Comparison of ENCODE assay signal across 8 cellular contexts in genomic region chr5:1799602-1800469, GRCh38. TPM values are rescaled to one million over a fixed set of nuclear protein-coding genes. Genes with fewer than 3 reads are reported as not detected.
DNase-seq lines count a peak whose midpoint lies in the region; ATAC-seq and TF ChIP-seq lines count a peak whose summit lies in the region.

TSS of gene MRPL36 (minus strand) at chr5:1799837. CDS start at chr5:1798935, 902 bp downstream.

- TF ChIP-seq POLR2A in Raji (IDR thresholded peaks at IDR 0.05; ENCODE audit: insufficient read depth, low read depth, low read length), result peak; percentile 81

- H3K9ac ChIP-seq in DND-41 (ENCODE audit: low read depth, low read length), result peak within 1 kb of the TSS; percentile 96

- CTCF ChIA-PET in naive thymus-derived CD4-positive, alpha-beta T cell (lab: Charles Lee), result interaction anchor here (0.5 to 0.9 kb wide), 2 partner anchors 62 to 1668 kb away, joined by 3 to 5 read pairs; no protein-coding TSS in a partner anchor

- intact Hi-C loops in activated T-helper 2 cell treated with anti-CD3 and anti-CD28 coated beads, Interferon-gamma antibody, Interleukin-2, Interleukin-4, amounts not matched to agents 10 μg/mL and 5 μg/mL and 100 μg/mL, durations not matched to agents 14 hours and 24 hours and 36 hours (cut with micrococcal nuclease), result loop anchor here (5.0 kb wide), 1 partner anchor 413 kb away; no protein-coding TSS in a partner anchor
- intact Hi-C loops in naive thymus-derived CD4-positive, alpha-beta T cell (cut with micrococcal nuclease), result loop anchor here (1.0 to 10.0 kb wide), 11 partner anchors 37 to 1185 kb away; partner anchors contain the start of genes CLPTM1L (in 2 of the 2), CEP72 (in 1 of the 2), LPCAT1 (in 1 of the 2) and SLC12A7 (in 1 of the 2)

- H3K27ac Mint-ChIP-seq in activated T-helper 2 cell treated with anti-CD3 and anti-CD28 coated beads, Interferon-gamma antibody, Interleukin-2, Interleukin-4, amounts not matched to agents 10 μg/mL and 5 μg/mL and 100 μg/mL, durations not matched to agents 14 hours and 24 hours and 36 hours, result peak within 1 kb of the TSS; percentile 97
- H3K27ac Mint-ChIP-seq in naive thymus-derived CD4-positive, alpha-beta T cell, result peak within 1 kb of the TSS; percentile 95 to 100 (median 99)
- peak within 1 kb of the TSS; percentile 88 for H3K27ac Mint-ChIP-seq in stimulated activated memory B cell treated with anti-CD40 and anti-IgM and Interleukin-4, amounts not matched to agents 10 μg/mL and 1 μg/mL and 100 μg/mL, for 72 hours

- peaks cover 48% of the 10 kb centered on the region; the same call in 1 of the 2 replicates for H4K20me1 ChIP-seq in DND-41 (ENCODE audit: insufficient read depth, low read length)

- H3K9me3 Mint-ChIP-seq in activated T-helper 2 cell treated with anti-CD3 and anti-CD28 coated beads, Interferon-gamma antibody, Interleukin-2, Interleukin-4, amounts not matched to agents 10 μg/mL and 5 μg/mL and 100 μg/mL, durations not matched to agents 14 hours and 24 hours and 36 hours, result no peaks in the 10 kb centered on the region
- H3K9me3 Mint-ChIP-seq in naive thymus-derived CD4-positive, alpha-beta T cell, result peaks cover 0 to 4% (median 0%) of the 10 kb centered on the region in 11 donors
- no peaks in the 10 kb centered on the region for H3K9me3 Mint-ChIP-seq in stimulated activated memory B cell treated with anti-CD40 and anti-IgM and Interleukin-4, amounts not matched to agents 10 μg/mL and 1 μg/mL and 100 μg/mL, for 72 hours

- H3K27me3 Mint-ChIP-seq in activated T-helper 2 cell treated with anti-CD3 and anti-CD28 coated beads, Interferon-gamma antibody, Interleukin-2, Interleukin-4, amounts not matched to agents 10 μg/mL and 5 μg/mL and 100 μg/mL, durations not matched to agents 14 hours and 24 hours and 36 hours (ENCODE audit: low read depth), result no peaks in the 10 kb centered on the region
- no peaks in the 10 kb centered on the region for H3K27me3 Mint-ChIP-seq in naive thymus-derived CD4-positive, alpha-beta T cell
- H3K27me3 Mint-ChIP-seq in stimulated activated memory B cell treated with anti-CD40 and anti-IgM and Interleukin-4, amounts not matched to agents 10 μg/mL and 1 μg/mL and 100 μg/mL, for 72 hours, result no peaks in the 10 kb centered on the region

- H3K4me2 ChIP-seq in DND-41 (ENCODE audit: insufficient read depth, low read length), result peak within 1 kb of the TSS; percentile 99

- H3K27me3 ChIP-seq in DND-41 (ENCODE audit: insufficient read depth, low read length, poor library complexity) (no peaks in the 10 kb centered on the region), MG63 (no peaks in the 10 kb centered on the region)
- H3K27me3 ChIP-seq in naive thymus-derived CD4-positive, alpha-beta T cell (ENCODE audit: control insufficient read depth in 2 of 2, insufficient read depth in 2 of 2, low read length in 2 of 2), result no peaks in the 10 kb centered on the region

- H3K4me3 ChIP-seq in DND-41 (ENCODE audit: low read depth in 1 of 2, low read length in 2 of 2), result peak within 1 kb of the TSS; percentile 92 to 97
- H3K4me3 ChIP-seq in MG63, result peak within 1 kb of the TSS; percentile 91
- H3K4me3 ChIP-seq in fibroblast of mammary gland (ENCODE audit: control insufficient read depth, low read depth, low read length), result peak within 1 kb of the TSS; percentile 84
- H3K4me3 ChIP-seq in naive thymus-derived CD4-positive, alpha-beta T cell (ENCODE audit: low read length), result peak within 1 kb of the TSS; percentile 63

- H3K4me1 ChIP-seq in DND-41 (ENCODE audit: insufficient read depth, low read length), result peaks cover 44% of the 10 kb centered on the region
- H3K4me1 ChIP-seq in naive thymus-derived CD4-positive, alpha-beta T cell (ENCODE audit: control insufficient read depth in 2 of 2, insufficient read depth in 2 of 2, low read length in 2 of 2), result peaks cover 12 to 13% of the 10 kb centered on the region in 2 donors

- peaks cover 71% of the 10 kb centered on the region for H3K79me2 ChIP-seq in DND-41 (ENCODE audit: insufficient read depth, low read length)

- ATAC-seq in DND-41 (ENCODE audit: insufficient read depth, low read depth), result peak; percentile 73
- peak; percentile 84 for ATAC-seq in naive thymus-derived CD4-positive, alpha-beta T cell
- ATAC-seq in stimulated activated memory B cell treated with anti-CD40 and anti-IgM and Interleukin-4, amounts not matched to agents 10 μg/mL and 1 μg/mL and 100 μg/mL, for 72 hours, result peak; percentile 91

- peaks cover 51% of the 10 kb centered on the region for H3K36me3 ChIP-seq in DND-41 (ENCODE audit: insufficient read depth, low read length)
- H3K36me3 ChIP-seq in MG63, result peaks cover 64% of the 10 kb centered on the region
- H3K36me3 ChIP-seq in naive thymus-derived CD4-positive, alpha-beta T cell (ENCODE audit: control insufficient read depth in 2 of 3, insufficient read depth in 3 of 3, low read length in 3 of 3), result peaks cover 4 to 55% (median 5%) of the 10 kb centered on the region in 3 experiments

- H2AFZ ChIP-seq in DND-41 (ENCODE audit: low read depth, low read length), result peak within 1 kb of the TSS; percentile 88

- H3K4me3 Mint-ChIP-seq in activated T-helper 2 cell treated with anti-CD3 and anti-CD28 coated beads, Interferon-gamma antibody, Interleukin-2, Interleukin-4, amounts not matched to agents 10 μg/mL and 5 μg/mL and 100 μg/mL, durations not matched to agents 14 hours and 24 hours and 36 hours (ENCODE audit: low read depth), result peak within 1 kb of the TSS; percentile 96
- H3K4me3 Mint-ChIP-seq in naive thymus-derived CD4-positive, alpha-beta T cell, result peak within 1 kb of the TSS; percentile 93 to 100 (median 99)
- H3K4me3 Mint-ChIP-seq in stimulated activated memory B cell treated with anti-CD40 and anti-IgM and Interleukin-4, amounts not matched to agents 10 μg/mL and 1 μg/mL and 100 μg/mL, for 72 hours, result peak within 1 kb of the TSS; percentile 99

- H3K9me3 ChIP-seq in DND-41 (ENCODE audit: insufficient read depth, low read length, severe bottlenecking) (no peaks in the 10 kb centered on the region), MG63 (peaks cover 5% of the 10 kb centered on the region)
- no peaks in the 10 kb centered on the region for H3K9me3 ChIP-seq in naive thymus-derived CD4-positive, alpha-beta T cell (ENCODE audit: control insufficient read depth in 2 of 3, low read length in 3 of 3)

- TF ChIP-seq CTCF in DND-41 (IDR thresholded peaks at IDR 0.05; ENCODE audit: borderline replicate concordance, extremely low read depth, low read length, poor library complexity, severe bottlenecking) (no peak), fibroblast of mammary gland (conservative IDR thresholded peaks at IDR 0.05; ENCODE audit: control insufficient read depth, insufficient read depth, low read depth, low read length) (no peak)

- POLR2A ChIA-PET in naive thymus-derived CD4-positive, alpha-beta T cell (lab: Charles Lee), result interaction anchor here (0.7 to 2.6 kb wide), 8 partner anchors 7 to 1580 kb away, joined by 3 to 14 read pairs (median 6); no protein-coding TSS in a partner anchor

- DNase-seq in DND-41 (peak; percentile 93), GOT3 (lab: John Stamatoyannopoulos, UW) (peak; percentile 65), MG63 (peak; percentile 97), fibroblast of mammary gland (ENCODE audit: low read depth) (peak; percentile 86)
- DNase-seq in activated T-helper 2 cell treated with anti-CD3 and anti-CD28 coated beads, Interferon-gamma antibody, Interleukin-2, Interleukin-4, amounts not matched to agents 10 μg/mL and 5 μg/mL and 100 μg/mL, durations not matched to agents 14 hours and 24 hours and 36 hours (ENCODE audit: low spot score), result peak; percentile 84
- peak; percentile 79 to 92 (median 87) for DNase-seq in naive thymus-derived CD4-positive, alpha-beta T cell

- peaks cover 38% of the 10 kb centered on the region for H3K4me1 Mint-ChIP-seq in activated T-helper 2 cell treated with anti-CD3 and anti-CD28 coated beads, Interferon-gamma antibody, Interleukin-2, Interleukin-4, amounts not matched to agents 10 μg/mL and 5 μg/mL and 100 μg/mL, durations not matched to agents 14 hours and 24 hours and 36 hours (ENCODE audit: low read depth)
- peaks cover 41 to 69% (median 60%) of the 10 kb centered on the region in 7 donors for H3K4me1 Mint-ChIP-seq in naive thymus-derived CD4-positive, alpha-beta T cell
- H3K4me1 Mint-ChIP-seq in stimulated activated memory B cell treated with anti-CD40 and anti-IgM and Interleukin-4, amounts not matched to agents 10 μg/mL and 1 μg/mL and 100 μg/mL, for 72 hours, result peaks cover 67% of the 10 kb centered on the region

- peak within 1 kb of the TSS; percentile 83 for H3K27ac ChIP-seq in DND-41 (ENCODE audit: low read length)
- H3K27ac ChIP-seq in naive thymus-derived CD4-positive, alpha-beta T cell (ENCODE audit: low read depth, low read length), result peak within 1 kb of the TSS; percentile 88

- H3K36me3 Mint-ChIP-seq in activated T-helper 2 cell treated with anti-CD3 and anti-CD28 coated beads, Interferon-gamma antibody, Interleukin-2, Interleukin-4, amounts not matched to agents 10 μg/mL and 5 μg/mL and 100 μg/mL, durations not matched to agents 14 hours and 24 hours and 36 hours (ENCODE audit: low read depth), result peaks cover 70% of the 10 kb centered on the region
- H3K36me3 Mint-ChIP-seq in naive thymus-derived CD4-positive, alpha-beta T cell, result peaks cover 13 to 30% (median 15%) of the 10 kb centered on the region in 5 donors
- H3K36me3 Mint-ChIP-seq in stimulated activated memory B cell treated with anti-CD40 and anti-IgM and Interleukin-4, amounts not matched to agents 10 μg/mL and 1 μg/mL and 100 μg/mL, for 72 hours, result peaks cover 50% of the 10 kb centered on the region

RNA-seq across cellular contexts. Expression of gene MRPL36, which starts in this region (rescaled TPM):
- total RNA-seq in MG63 (2014; rRNA removed; shearing (Covaris generic); ENCODE audit: low replicate concordance), result 188 and 248 TPM in 2 replicates
- total RNA-seq in activated T-helper 2 cell treated with anti-CD3 and anti-CD28 coated beads, Interferon-gamma antibody, Interleukin-2, Interleukin-4, amounts not matched to agents 10 μg/mL and 5 μg/mL and 100 μg/mL, durations not matched to agents 14 hours and 24 hours and 36 hours, result 96.1 and 96.4 TPM in 2 replicates
- total RNA-seq in naive thymus-derived CD4-positive, alpha-beta T cell, result 10 to 100 TPM; 14.1 to 52.6 (median 26.8) TPM
- 10 to 100 TPM; 69.4 to 77.5 TPM for polyA plus RNA-seq in naive thymus-derived CD4-positive, alpha-beta T cell

Comparison
In these comparisons a context has a peak if more than half of its experiments do, and no peak if none do; other contexts are left out.
1. Peak in every context shown above with its lines: DNase-seq, ATAC-seq, H3K4me3 ChIP-seq and H3K27ac ChIP-seq.